In the genomic region with DNA sequence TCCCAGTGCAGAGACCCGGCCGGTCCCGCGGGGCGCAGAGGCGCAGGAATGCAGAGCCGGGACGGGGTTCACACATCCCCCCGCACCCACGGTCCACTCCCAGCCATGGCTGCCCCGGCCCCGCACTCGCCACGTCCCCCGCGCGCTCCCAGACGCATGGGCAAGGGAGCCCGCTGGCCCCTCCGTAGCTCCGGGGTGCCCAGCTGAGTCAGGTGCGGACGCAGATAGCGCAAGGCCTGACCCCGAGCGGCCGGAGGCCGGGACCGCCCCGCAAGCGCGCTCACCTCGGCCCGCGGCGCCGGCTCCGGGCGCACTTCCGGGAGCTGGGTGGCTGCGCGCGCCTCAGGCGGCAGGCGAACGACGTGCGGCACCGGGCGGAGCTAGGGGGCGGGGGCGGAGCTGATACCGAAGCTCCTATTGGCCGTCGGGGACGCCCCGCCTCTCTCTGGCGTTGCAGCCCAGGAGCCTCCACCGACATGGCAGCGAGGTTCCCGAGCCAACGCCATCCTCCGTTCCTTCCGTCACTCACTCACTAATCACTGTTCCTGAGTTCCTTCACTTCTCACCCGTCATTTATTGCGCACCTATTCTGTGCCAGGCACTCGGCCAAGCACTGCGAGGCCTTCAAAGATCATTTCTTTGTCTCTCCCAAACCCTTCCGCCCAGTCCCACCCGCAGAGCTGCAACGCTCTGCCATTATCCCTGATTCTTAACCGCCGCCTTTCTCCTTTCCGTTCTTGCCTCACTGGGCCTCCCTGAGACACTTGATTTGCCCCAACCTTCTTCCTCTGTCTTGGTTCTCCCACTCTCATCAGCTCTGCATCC, we compare ENCODE assay signal across 8 cellular contexts. TPM values are rescaled to one million over a fixed set of nuclear protein-coding genes. Genes with fewer than 3 reads are reported as not detected.
DNase-seq lines count a peak whose midpoint lies in the region; ATAC-seq and TF ChIP-seq lines count a peak whose summit lies in the region.

A gene with protein sequence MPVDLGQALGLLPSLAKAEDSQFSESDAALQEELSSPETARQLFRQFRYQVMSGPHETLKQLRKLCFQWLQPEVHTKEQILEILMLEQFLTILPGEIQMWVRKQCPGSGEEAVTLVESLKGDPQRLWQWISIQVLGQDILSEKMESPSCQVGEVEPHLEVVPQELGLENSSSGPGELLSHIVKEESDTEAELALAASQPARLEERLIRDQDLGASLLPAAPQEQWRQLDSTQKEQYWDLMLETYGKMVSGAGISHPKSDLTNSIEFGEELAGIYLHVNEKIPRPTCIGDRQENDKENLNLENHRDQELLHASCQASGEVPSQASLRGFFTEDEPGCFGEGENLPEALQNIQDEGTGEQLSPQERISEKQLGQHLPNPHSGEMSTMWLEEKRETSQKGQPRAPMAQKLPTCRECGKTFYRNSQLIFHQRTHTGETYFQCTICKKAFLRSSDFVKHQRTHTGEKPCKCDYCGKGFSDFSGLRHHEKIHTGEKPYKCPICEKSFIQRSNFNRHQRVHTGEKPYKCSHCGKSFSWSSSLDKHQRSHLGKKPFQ (minus strand): TSS at position 329 of the 825 bp plus-strand sequence. CDS start 4,646 bp downstream, outside the sequence.

- H3K36me3 ChIP-seq in BE2C = no peaks in the 10 kb centered on the region

- ATAC-seq in HG03439 (IDR thresholded peaks at IDR 0.05; ENCODE audit: unreplicated experiment) = peak; percentile 97
- peak; percentile 96 for ATAC-seq in left lobe of liver

- DNase-seq in BE2C (peak; percentile 91), GM19238 (ENCODE audit: insufficient read length, low spot score) (peak; percentile 97), NCI-H524 (lab: John Stamatoyannopoulos, UW) (peak; percentile 78 to 88), coronary artery (ENCODE audit: low spot score) (peak; percentile 96), left lobe of liver (ENCODE audit: low spot score) (peak; percentile 98)
- peak; percentile 94 to 96 for DNase-seq in activated CD4-positive, alpha-beta T cell treated with anti-CD3 and anti-CD28 coated beads for 4 hours
- DNase-seq in stimulated activated CD4-positive, alpha-beta T cell treated with anti-CD3 and anti-CD28 coated beads, Interleukin-2, amount 100 ng/mL, for 24 hours = peak; percentile 96 to 97

- H3K4me3 ChIP-seq in BE2C (ENCODE audit: low read depth, low read length) (peak within 1 kb of the TSS; percentile 73), coronary artery (peak within 1 kb of the TSS; percentile 90)

- H3K27me3 ChIP-seq in BE2C = no peaks in the 10 kb centered on the region

- no peaks in the 10 kb centered on the region for H3K9me3 ChIP-seq in BE2C

- H3K4me1 ChIP-seq in BE2C = no peaks in the 10 kb centered on the region

- TF ChIP-seq CTCF in BE2C (IDR thresholded peaks at IDR 0.05; ENCODE audit: low read depth, low read length) = no peak
- TF ChIP-seq CTCF in coronary artery (IDR thresholded peaks at IDR 0.05) = no peak

- H3K27ac ChIP-seq in coronary artery = peak within 1 kb of the TSS; percentile 81 to 92

RNA-seq across cellular contexts. Expression of the gene that starts here (rescaled TPM):
- 9.4 TPM for polyA plus RNA-seq in BE2C (2012; ENCODE audit: insufficient read depth, insufficient read length, low read depth)
- total RNA-seq in left lobe of liver = 5.3 TPM

Comparison
In these comparisons a context has a peak if more than half of its experiments do, and no peak if none do; other contexts are left out.
1. Peak in every context shown above with its lines: DNase-seq, ATAC-seq, H3K4me3 ChIP-seq and H3K27ac ChIP-seq.